Comparison of ENCODE assay signal across 25 cellular contexts in the genomic region with DNA sequence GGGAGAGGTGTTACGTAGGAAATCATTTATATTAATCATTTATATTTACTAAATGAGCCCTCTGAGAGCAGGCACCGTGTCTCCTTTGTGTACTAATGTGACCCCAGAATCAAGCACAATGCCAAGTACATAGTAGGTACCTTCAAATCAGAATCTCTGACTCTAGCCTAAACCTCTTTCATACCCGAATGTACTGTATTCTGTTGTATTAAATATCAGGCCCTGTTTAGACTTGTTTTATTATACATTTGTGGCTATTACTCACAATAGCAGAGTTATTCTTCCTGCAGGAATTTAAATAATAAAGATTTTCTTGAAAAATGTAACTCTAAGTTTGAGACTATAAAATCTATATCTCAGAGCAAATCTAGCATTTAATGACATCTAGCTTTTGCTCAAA.
DNase-seq lines count a peak whose midpoint lies in the region; ATAC-seq, FAIRE-seq and TF ChIP-seq lines count a peak whose summit lies in the region.
"Had no signal": no experiment of that assay in that cellular context is flagged by ENCODE, and none has a peak within 500 bp of the region (broad histone marks: within the 10 kb centered on the region; RNA-seq: fewer than 3 reads in every experiment).

No MANE protein-coding gene starts in this region.

- DNase-seq in mammary epithelial cell (peak; percentile 52), breast epithelium (ENCODE audit: low spot score in 2 of 2) (no peak), K562 (ENCODE audit: extremely low read depth in 1 of 4, low spot score in 3 of 4) (no peak), foreskin keratinocyte (peak; percentile 34 to 49), neural progenitor cell (ENCODE audit: low spot score) (no peak), NCI-H524 (lab: John Stamatoyannopoulos, UW) (no peak), AG08395 (ENCODE audit: low spot score) (no peak)
- DNase-seq: Calu3; CD8-positive, alpha-beta T cell; DMS53; DND-41; EL; GOT3; H7; HFFc6 had no signal

- FAIRE-seq in K562 (lab: Jason Lieb, UNC) = no peak
- FAIRE-seq: A549, G401.6, GM12892, GM18507, HepG2 had no signal

- H3K9me3 ChIP-seq in mammary epithelial cell (replicated peaks; ENCODE audit: insufficient read depth, low read length) (no peaks in the 10 kb centered on the region), breast epithelium (no peaks in the 10 kb centered on the region), K562 (replicated peaks; ENCODE audit: control insufficient read depth, insufficient read depth, low read depth, low read length) (no peaks in the 10 kb centered on the region), neural progenitor cell (ENCODE audit: low read depth) (no peaks in the 10 kb centered on the region)
- H3K9me3 ChIP-seq: A549; BLaER1 treated with 17β-estradiol and CSF1 and Interleukin-3, amounts not matched to agents 10 nM and 100 nM had no signal

- TF ChIP-seq CTCF in mammary epithelial cell (conservative IDR thresholded peaks at IDR 0.05 in 1 of 2, IDR thresholded peaks at IDR 0.05 in 1 of 2; ENCODE audit: extremely low read depth in 1 of 2, insufficient read depth in 1 of 2, low read depth in 1 of 2, low read length in 2 of 2) (no peak), breast epithelium (IDR thresholded peaks at IDR 0.05) (no peak), K562 (IDR thresholded peaks at IDR 0.05 in 2 of 3, conservative IDR thresholded peaks at IDR 0.05 in 1 of 3; ENCODE audit: insufficient read depth in 2 of 3, low read depth in 1 of 3, low read length in 3 of 3) (no peak), foreskin keratinocyte (conservative IDR thresholded peaks at IDR 0.05) (no peak), neural progenitor cell (IDR thresholded peaks at IDR 0.05) (no peak)

- POLR2A ChIA-PET in K562 (lab: Yijun Ruan, JAX) = no interaction called here

- H3K4me2 ChIP-seq in mammary epithelial cell (ENCODE audit: insufficient read depth, low read depth, low read length) = peak overlapping the region; percentile 30
- no peak overlapping the region for H3K4me2 ChIP-seq in K562 (ENCODE audit: insufficient read depth, low read length)
- H3K4me2 ChIP-seq in neural progenitor cell = no peak overlapping the region
- H3K4me2 ChIP-seq: A549; BLaER1 treated with 17β-estradiol and CSF1 and Interleukin-3, amounts not matched to agents 10 nM and 100 nM had no signal

- H3K4me3 Mint-ChIP-seq in neural progenitor cell = no peak overlapping the region
- H3K4me3 Mint-ChIP-seq: B cell; CD8-positive, alpha-beta T cell; HFFc6; IgD-negative memory B cell had no signal

- dilution Hi-C loops in mammary epithelial cell (cut with HindIII; ENCODE audit: low sequenced_read_pairs) = no loop called here

- H3K9me1 ChIP-seq in K562 (ENCODE audit: control insufficient read depth, insufficient read depth, low read length) = no peaks in the 10 kb centered on the region

- in situ Hi-C loops in mammary epithelial cell (cut with MboI; ENCODE audit: low sequenced_read_pairs in 2 of 2) (no loop called here), K562 (cut with MboI) (no loop called here)

- H3K27me3 ChIP-seq in mammary epithelial cell (ENCODE audit: insufficient read depth, low read length) = no peaks in the 10 kb centered on the region
- no peaks in the 10 kb centered on the region for H3K27me3 ChIP-seq in breast epithelium
- no peaks in the 10 kb centered on the region for H3K27me3 ChIP-seq in K562 (ENCODE audit: control insufficient read depth in 2 of 2, insufficient read depth in 2 of 2, low read length in 2 of 2)
- no peaks in the 10 kb centered on the region for H3K27me3 ChIP-seq in foreskin keratinocyte
- no peaks in the 10 kb centered on the region for H3K27me3 ChIP-seq in neural progenitor cell
- H3K27me3 ChIP-seq: BLaER1 treated with 17β-estradiol and CSF1 and Interleukin-3, amounts not matched to agents 10 nM and 100 nM had no signal

- no peaks in the 10 kb centered on the region for H3K36me3 Mint-ChIP-seq in neural progenitor cell

- no peak overlapping the region for H3K9ac ChIP-seq in mammary epithelial cell (ENCODE audit: insufficient read depth, low read length)
- H3K9ac ChIP-seq in K562 (ENCODE audit: insufficient read depth in 1 of 2, low read depth in 2 of 2, low read length in 2 of 2) = no peak overlapping the region
- no peak overlapping the region for H3K9ac ChIP-seq in neural progenitor cell
- H3K9ac ChIP-seq: BLaER1 treated with 17β-estradiol and CSF1 and Interleukin-3, amounts not matched to agents 10 nM and 100 nM had no signal

- H3K27me3 Mint-ChIP-seq in neural progenitor cell (ENCODE audit: insufficient read depth, low read depth) = no peaks in the 10 kb centered on the region
- H3K27me3 Mint-ChIP-seq: B cell, IgD-negative memory B cell had no signal

- no peak overlapping the region for H3K27ac Mint-ChIP-seq in neural progenitor cell
- H3K27ac Mint-ChIP-seq: B cell; CD8-positive, alpha-beta T cell; HFFc6; IgD-negative memory B cell had no signal

- H3K4me3 ChIP-seq in mammary epithelial cell (replicated peaks in 1 of 3; ENCODE audit: insufficient read depth in 1 of 3, low read depth in 2 of 3, low read length in 3 of 3) = no peak overlapping the region
- H3K4me3 ChIP-seq in breast epithelium = no peak overlapping the region
- no peak overlapping the region for H3K4me3 ChIP-seq in K562
- no peak overlapping the region for H3K4me3 ChIP-seq in neural progenitor cell
- H3K4me3 ChIP-seq: A549; BLaER1 treated with 17β-estradiol and CSF1 and Interleukin-3, amounts not matched to agents 10 nM and 100 nM had no signal

- H3K4me1 Mint-ChIP-seq in neural progenitor cell = no peaks in the 10 kb centered on the region
- H3K4me1 Mint-ChIP-seq: B cell, IgD-negative memory B cell had no signal

- H3K27ac ChIP-seq in mammary epithelial cell (ENCODE audit: insufficient read depth, low read depth, low read length) (no peak overlapping the region), breast epithelium (no peak overlapping the region), K562 (ENCODE audit: extremely low read depth, low read depth, low read length) (no peak overlapping the region), foreskin keratinocyte (no peak overlapping the region), neural progenitor cell (no peak overlapping the region)
- H3K27ac ChIP-seq: 22Rv1; A549; BLaER1 treated with 17β-estradiol and CSF1 and Interleukin-3, amounts not matched to agents 10 nM and 100 nM had no signal

- H2AFZ ChIP-seq in mammary epithelial cell (ENCODE audit: low read depth, low read length) (no peak overlapping the region), K562 (ENCODE audit: low read depth, low read length) (no peak overlapping the region), neural progenitor cell (replicated peaks) (no peak overlapping the region)

- H4K20me1 ChIP-seq in mammary epithelial cell (ENCODE audit: insufficient read depth, low read length) (no peaks in the 10 kb centered on the region), K562 (replicated peaks; ENCODE audit: control insufficient read depth, insufficient read depth, low read length) (no peaks in the 10 kb centered on the region), neural progenitor cell (ENCODE audit: low read depth) (no peaks in the 10 kb centered on the region)

- whole genome bisulfite sequencing in mammary epithelial cell (ENCODE audit: low coverage, missing lambda C conversion rate) = 59% methylated on average over 3 of the region's 3 CpGs
- WGBS in K562 (ENCODE audit: insufficient coverage, low coverage, missing lambda C conversion rate) = 35% methylated on average over 3 of the region's 3 CpGs

- H3K79me2 ChIP-seq in mammary epithelial cell (ENCODE audit: insufficient read depth, low read length) (no peaks in the 10 kb centered on the region), K562 (ENCODE audit: control insufficient read depth, insufficient read depth, low read length) (no peaks in the 10 kb centered on the region), neural progenitor cell (ENCODE audit: low read depth) (no peaks in the 10 kb centered on the region)

- H3K36me3 ChIP-seq in mammary epithelial cell (ENCODE audit: insufficient read depth, low read length) = no peaks in the 10 kb centered on the region
- H3K36me3 ChIP-seq in breast epithelium = no peaks in the 10 kb centered on the region
- H3K36me3 ChIP-seq in K562 (ENCODE audit: control insufficient read depth, insufficient read depth, low read length) = no peaks in the 10 kb centered on the region
- no peaks in the 10 kb centered on the region for H3K36me3 ChIP-seq in neural progenitor cell

- no peaks in the 10 kb centered on the region for H3K9me3 Mint-ChIP-seq in neural progenitor cell
- H3K9me3 Mint-ChIP-seq: CD8-positive, alpha-beta T cell; HFFc6 had no signal

- H3F3A ChIP-seq in neural progenitor cell (ENCODE audit: low read depth) = no peaks in the 10 kb centered on the region

- TF ChIP-seq EP300 in K562 (IDR thresholded peaks at IDR 0.05; ENCODE audit: low read length) = no peak

- no peak for TF ChIP-seq POLR2A in breast epithelium (IDR thresholded peaks at IDR 0.05)
- TF ChIP-seq POLR2A in K562 (conservative IDR thresholded peaks at IDR 0.05) = no peak

- H3K4me1 ChIP-seq in mammary epithelial cell (ENCODE audit: insufficient read depth, low read length) (peaks cover 20% of the 10 kb centered on the region), breast epithelium (no peaks in the 10 kb centered on the region), K562 (replicated peaks in 1 of 2; ENCODE audit: control insufficient read depth in 2 of 2, insufficient read depth in 2 of 2, low read length in 2 of 2) (no peaks in the 10 kb centered on the region), foreskin keratinocyte (peaks cover 12% of the 10 kb centered on the region), neural progenitor cell (no peaks in the 10 kb centered on the region)
- H3K4me1 ChIP-seq: A549; BLaER1 treated with 17β-estradiol and CSF1 and Interleukin-3, amounts not matched to agents 10 nM and 100 nM had no signal

- no peak for TF ChIP-seq RAD21 in K562 (CRISPR knock-in tag; conservative IDR thresholded peaks at IDR 0.05 in 1 of 2, IDR thresholded peaks at IDR 0.05 in 1 of 2)

- intact Hi-C loops in mammary epithelial cell (cut with micrococcal nuclease) (no loop called here), breast epithelium (cut with DNase I; ENCODE audit: low total_unique reads) (no loop called here), K562 (cut with micrococcal nuclease) (no loop called here)

- BruUV-seq in mammary epithelial cell (replicated peaks; lab: Mats Ljungman, UMichigan) = no TSS peak
- BruUV-seq in K562 (replicated peaks; lab: Mats Ljungman, UMichigan) = no TSS peak

- CTCF ChIA-PET in mammary epithelial cell (lab: Charles Lee; ENCODE audit: low non-redundant PET) = no interaction called here
- CTCF ChIA-PET in K562 (lab: Yijun Ruan, JAX; ENCODE audit: low intra/inter-chr PET ratio) = no interaction called here

- no peak for ATAC-seq in K562
- peak; percentile 89 for ATAC-seq in foreskin keratinocyte
- ATAC-seq: A549; CD8-positive, alpha-beta T cell; HCT116; HepG2 had no signal

TF ChIP-seq in K562, 482 proteins besides CTCF, POLR2A, EP300 and RAD21 (continues in another document):
- TF ChIP-seq BACH1 (tag; IDR thresholded peaks at IDR 0.05) = no peak

Comparison
In these comparisons a context has a peak if more than half of its experiments do, and no peak if none do; other contexts are left out.
1. DNase-seq: peak in mammary epithelial cell (single experiment) and foreskin keratinocyte (2 of 2); none in breast epithelium (0 of 2), K562 (0 of 4), neural progenitor cell (single experiment), NCI-H524 (0 of 2) and AG08395 (single experiment).